In the genomic region with DNA sequence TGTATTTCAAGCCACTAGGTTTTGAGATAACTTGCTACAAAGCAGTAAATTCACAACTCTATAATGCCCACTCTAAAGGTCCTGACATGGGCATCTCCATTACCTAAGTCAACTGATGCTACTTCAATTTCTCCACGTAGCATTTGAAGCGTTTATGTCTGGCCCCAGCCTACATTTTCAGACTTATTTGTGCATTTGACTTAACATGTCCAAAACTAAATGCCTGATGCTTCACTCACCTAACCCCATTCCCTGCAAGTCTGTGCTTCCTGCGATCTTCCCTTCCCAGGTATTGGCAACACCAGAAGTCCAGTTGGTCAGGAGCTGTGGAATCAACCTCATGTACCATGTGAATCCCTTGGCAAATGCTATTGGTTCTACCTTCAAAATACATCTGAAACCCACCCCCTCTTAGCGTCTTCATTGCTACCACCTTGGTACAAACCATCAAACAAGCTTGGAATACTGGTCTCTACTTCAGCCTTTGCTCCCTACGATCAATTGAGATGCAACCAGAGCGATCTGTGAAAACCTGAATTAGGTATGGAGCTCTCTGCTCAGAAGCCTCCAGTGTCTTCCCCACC, we compare ENCODE assay signal across 1 cellular context.
TF ChIP-seq lines count a peak whose summit lies in the region.

No MANE protein-coding gene starts in this region.

TF ChIP-seq in HCT116, 20 proteins besides CTCF, POLR2A, EP300 and RAD21:
- TF ChIP-seq, protein P1, sequence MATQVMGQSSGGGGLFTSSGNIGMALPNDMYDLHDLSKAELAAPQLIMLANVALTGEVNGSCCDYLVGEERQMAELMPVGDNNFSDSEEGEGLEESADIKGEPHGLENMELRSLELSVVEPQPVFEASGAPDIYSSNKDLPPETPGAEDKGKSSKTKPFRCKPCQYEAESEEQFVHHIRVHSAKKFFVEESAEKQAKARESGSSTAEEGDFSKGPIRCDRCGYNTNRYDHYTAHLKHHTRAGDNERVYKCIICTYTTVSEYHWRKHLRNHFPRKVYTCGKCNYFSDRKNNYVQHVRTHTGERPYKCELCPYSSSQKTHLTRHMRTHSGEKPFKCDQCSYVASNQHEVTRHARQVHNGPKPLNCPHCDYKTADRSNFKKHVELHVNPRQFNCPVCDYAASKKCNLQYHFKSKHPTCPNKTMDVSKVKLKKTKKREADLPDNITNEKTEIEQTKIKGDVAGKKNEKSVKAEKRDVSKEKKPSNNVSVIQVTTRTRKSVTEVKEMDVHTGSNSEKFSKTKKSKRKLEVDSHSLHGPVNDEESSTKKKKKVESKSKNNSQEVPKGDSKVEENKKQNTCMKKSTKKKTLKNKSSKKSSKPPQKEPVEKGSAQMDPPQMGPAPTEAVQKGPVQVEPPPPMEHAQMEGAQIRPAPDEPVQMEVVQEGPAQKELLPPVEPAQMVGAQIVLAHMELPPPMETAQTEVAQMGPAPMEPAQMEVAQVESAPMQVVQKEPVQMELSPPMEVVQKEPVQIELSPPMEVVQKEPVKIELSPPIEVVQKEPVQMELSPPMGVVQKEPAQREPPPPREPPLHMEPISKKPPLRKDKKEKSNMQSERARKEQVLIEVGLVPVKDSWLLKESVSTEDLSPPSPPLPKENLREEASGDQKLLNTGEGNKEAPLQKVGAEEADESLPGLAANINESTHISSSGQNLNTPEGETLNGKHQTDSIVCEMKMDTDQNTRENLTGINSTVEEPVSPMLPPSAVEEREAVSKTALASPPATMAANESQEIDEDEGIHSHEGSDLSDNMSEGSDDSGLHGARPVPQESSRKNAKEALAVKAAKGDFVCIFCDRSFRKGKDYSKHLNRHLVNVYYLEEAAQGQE (IDR thresholded peaks at IDR 0.05; ENCODE audit: low read depth), result no peak
- TF ChIP-seq ZFX (IDR thresholded peaks at IDR 0.05), result no peak
- TF ChIP-seq TCF7L2 (IDR thresholded peaks at IDR 0.05; ENCODE audit: borderline replicate concordance, extremely low read depth, insufficient read depth, insufficient read length), result no peak
- no peak for TF ChIP-seq SRF (IDR thresholded peaks at IDR 0.05; ENCODE audit: low read depth)
- no peak for TF ChIP-seq MAX (IDR thresholded peaks at IDR 0.05)
- TF ChIP-seq, protein P2, sequence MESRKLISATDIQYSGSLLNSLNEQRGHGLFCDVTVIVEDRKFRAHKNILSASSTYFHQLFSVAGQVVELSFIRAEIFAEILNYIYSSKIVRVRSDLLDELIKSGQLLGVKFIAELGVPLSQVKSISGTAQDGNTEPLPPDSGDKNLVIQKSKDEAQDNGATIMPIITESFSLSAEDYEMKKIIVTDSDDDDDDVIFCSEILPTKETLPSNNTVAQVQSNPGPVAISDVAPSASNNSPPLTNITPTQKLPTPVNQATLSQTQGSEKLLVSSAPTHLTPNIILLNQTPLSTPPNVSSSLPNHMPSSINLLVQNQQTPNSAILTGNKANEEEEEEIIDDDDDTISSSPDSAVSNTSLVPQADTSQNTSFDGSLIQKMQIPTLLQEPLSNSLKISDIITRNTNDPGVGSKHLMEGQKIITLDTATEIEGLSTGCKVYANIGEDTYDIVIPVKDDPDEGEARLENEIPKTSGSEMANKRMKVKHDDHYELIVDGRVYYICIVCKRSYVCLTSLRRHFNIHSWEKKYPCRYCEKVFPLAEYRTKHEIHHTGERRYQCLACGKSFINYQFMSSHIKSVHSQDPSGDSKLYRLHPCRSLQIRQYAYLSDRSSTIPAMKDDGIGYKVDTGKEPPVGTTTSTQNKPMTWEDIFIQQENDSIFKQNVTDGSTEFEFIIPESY (IDR thresholded peaks at IDR 0.05; ENCODE audit: extremely low read depth, insufficient replicate concordance, low read length), result no peak
- TF ChIP-seq EGR1 (IDR thresholded peaks at IDR 0.05; ENCODE audit: low read depth), result 0 out of 2 replicates have a peak, but pooled peaks have one; percentile 18
- TF ChIP-seq POLR2AphosphoS5 (IDR thresholded peaks at IDR 0.05; ENCODE audit: low read depth, low read length), result peak; percentile 57; the same call in 1 of the 2 replicates
- no peak for TF ChIP-seq YY1 (IDR thresholded peaks at IDR 0.05; ENCODE audit: extremely low read depth, insufficient replicate concordance, low read depth, low read length)
- peak; percentile 23; the same call in 1 of the 2 replicates for TF ChIP-seq JUND (IDR thresholded peaks at IDR 0.05)
- TF ChIP-seq SIN3A (IDR thresholded peaks at IDR 0.05; ENCODE audit: low read depth), result no peak
- 0 out of 2 replicates have a peak, but pooled peaks have one; percentile 14 for TF ChIP-seq CBX3 (IDR thresholded peaks at IDR 0.05; ENCODE audit: low read depth)
- TF ChIP-seq ELF1 (IDR thresholded peaks at IDR 0.05; ENCODE audit: borderline replicate concordance, low read depth), result no peak; the same call in 1 of the 2 replicates
